In the genomic region with DNA sequence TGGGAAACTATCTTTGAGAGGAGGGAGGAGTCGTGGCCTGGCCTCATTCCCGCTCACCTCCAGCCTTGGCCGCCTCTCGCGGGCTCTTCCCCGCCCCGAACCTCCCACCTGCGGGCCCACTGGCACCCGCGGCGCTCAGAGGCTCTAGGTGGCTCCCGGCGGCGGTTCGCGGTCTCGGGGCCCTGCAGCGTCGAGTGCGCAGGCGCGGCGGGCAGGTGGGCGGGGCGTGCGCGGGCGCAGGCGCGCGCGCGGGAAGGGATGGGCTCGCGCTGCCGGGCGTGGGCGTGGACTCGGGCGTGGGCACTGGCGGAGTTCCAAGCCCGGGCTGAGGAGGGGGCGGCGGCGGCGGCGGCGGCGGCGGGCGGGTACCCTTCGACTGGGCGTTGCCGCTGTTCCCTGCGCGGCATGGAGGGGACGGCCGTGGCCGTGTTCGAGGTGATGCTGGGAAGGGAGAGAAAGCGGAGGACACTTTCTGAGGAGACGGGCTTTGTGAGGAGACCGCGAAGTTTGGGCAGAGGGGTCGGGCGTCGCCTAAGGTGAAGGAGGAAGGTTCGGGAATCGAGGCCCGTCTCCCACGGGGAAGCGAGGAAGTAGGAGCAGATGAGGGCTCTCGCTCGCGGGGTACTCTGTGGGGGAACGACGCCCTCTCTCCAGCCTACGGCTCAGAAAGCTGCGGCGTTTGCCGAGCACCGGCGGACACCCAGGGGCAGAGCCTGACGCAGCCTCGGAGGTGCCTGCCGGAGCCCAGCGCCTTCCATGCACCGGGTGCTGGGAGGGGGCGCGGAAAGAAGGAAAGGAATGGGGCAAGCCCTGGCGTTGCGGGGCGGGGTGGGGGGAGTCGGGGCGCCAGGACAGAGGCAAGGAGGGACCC, we compare ENCODE assay signal across 8 cellular contexts. TPM values are rescaled to one million over a fixed set of nuclear protein-coding genes. Genes with fewer than 3 reads are reported as not detected.
DNase-seq lines count a peak whose midpoint lies in the region; ATAC-seq and TF ChIP-seq lines count a peak whose summit lies in the region.

No MANE protein-coding gene starts in this region.

- peak overlapping the region; percentile 87 for H3K9ac ChIP-seq in GM23248

- in situ Hi-C loops in GM23248 (cut with MboI): no loop called here

- CTCF ChIA-PET in RWPE1 (lab: Yijun Ruan, JAX): interaction anchor here (0.6 kb wide), 1 partner anchor 58 kb away, joined by 3 read pairs; no protein-coding TSS in a partner anchor

- H2AFZ ChIP-seq in GM23248: peak overlapping the region; percentile 96

- H3K9me3 ChIP-seq in DOHH2 (ENCODE audit: control insufficient read depth, insufficient read depth, low read length) (peaks cover 17% of the 10 kb centered on the region; the same call in 1 of the 2 replicates), GM23248 (ENCODE audit: low read depth) (no peaks in the 10 kb centered on the region)

- H3K9me3 Mint-ChIP-seq in nephron progenitor cell: no peaks in the 10 kb centered on the region
- H3K9me3 Mint-ChIP-seq in stimulated activated naive CD8-positive, alpha-beta T cell treated with anti-CD3 and anti-CD28 coated beads, Interleukin-15, amount 100 ng/mL, for 72 hours: peaks cover 7 to 16% of the 10 kb centered on the region in 2 donors

- no peaks in the 10 kb centered on the region for H3K36me3 Mint-ChIP-seq in nephron progenitor cell (ENCODE audit: low read depth)

- H3K79me2 ChIP-seq in DOHH2 (ENCODE audit: control insufficient read depth, low read length) (peaks cover 50% of the 10 kb centered on the region), GM23248 (ENCODE audit: insufficient read depth) (no peaks in the 10 kb centered on the region)

- no peak for TF ChIP-seq CTCF in DOHH2 (IDR thresholded peaks at IDR 0.05; ENCODE audit: low read depth, low read length, poor library complexity, severe bottlenecking)
- 0 out of 2 replicates have a peak, but pooled peaks have one; percentile 7 for TF ChIP-seq CTCF in LNCaP clone FGC (IDR thresholded peaks at IDR 0.05; ENCODE audit: control insufficient read depth, extremely low read depth, insufficient read depth)
- no peak for TF ChIP-seq CTCF in RWPE1 (conservative IDR thresholded peaks at IDR 0.05; ENCODE audit: low read depth)
- no peak for TF ChIP-seq CTCF in fibroblast of the aortic adventitia (IDR thresholded peaks at IDR 0.05; ENCODE audit: insufficient read depth, low read length)
- no peak for TF ChIP-seq CTCF in nephron progenitor cell (IDR thresholded peaks at IDR 0.05)

- H3K27me3 Mint-ChIP-seq in nephron progenitor cell (ENCODE audit: low read depth, poor library complexity): peaks cover 13% of the 10 kb centered on the region
- H3K27me3 Mint-ChIP-seq in stimulated activated naive CD8-positive, alpha-beta T cell treated with anti-CD3 and anti-CD28 coated beads, Interleukin-15, amount 100 ng/mL, for 72 hours: no peaks in the 10 kb centered on the region

- POLR2A ChIA-PET in RWPE1 (lab: Yijun Ruan, JAX; ENCODE audit: low non-redundant PET): no interaction called here

- H3K4me3 ChIP-seq in DOHH2 (ENCODE audit: low read length): peak overlapping the region; percentile 93
- H3K4me3 ChIP-seq in GM23248: peak overlapping the region; percentile 85
- peak overlapping the region; percentile 76 for H3K4me3 ChIP-seq in LNCaP clone FGC (ENCODE audit: low read depth, low read length)
- H3K4me3 ChIP-seq in fibroblast of the aortic adventitia (ENCODE audit: low read depth, low read length): peak overlapping the region; percentile 89

- H3K27me3 ChIP-seq in DOHH2 (ENCODE audit: control insufficient read depth, low read length) (no peaks in the 10 kb centered on the region), GM23248 (replicated peaks; ENCODE audit: insufficient read depth) (no peaks in the 10 kb centered on the region)

- H3K4me2 ChIP-seq in DOHH2 (ENCODE audit: low read length) (peak overlapping the region; percentile 85), GM23248 (ENCODE audit: unreplicated experiment) (peak overlapping the region; percentile 94)

- H3K4me1 Mint-ChIP-seq in nephron progenitor cell: peaks cover 24% of the 10 kb centered on the region
- peaks cover 24% of the 10 kb centered on the region for H3K4me1 Mint-ChIP-seq in stimulated activated naive CD8-positive, alpha-beta T cell treated with anti-CD3 and anti-CD28 coated beads, Interleukin-15, amount 100 ng/mL, for 72 hours

- H3K27ac Mint-ChIP-seq in nephron progenitor cell: no peak overlapping the region
- peak overlapping the region; percentile 85 to 91 for H3K27ac Mint-ChIP-seq in stimulated activated naive CD8-positive, alpha-beta T cell treated with anti-CD3 and anti-CD28 coated beads, Interleukin-15, amount 100 ng/mL, for 72 hours

- 1 to 2% methylated on average over 31 to 73 of the region's 95 CpGs for WGBS in GM23248 (ENCODE audit: low coverage in 1 of 2, low lambda C conversion rate in 2 of 2, missing lambda C conversion rate in 2 of 2), 2 experiments

- H3K36me3 ChIP-seq in DOHH2 (ENCODE audit: control insufficient read depth, low read length): no peaks in the 10 kb centered on the region; the same call in 1 of the 2 replicates
- no peaks in the 10 kb centered on the region for H3K36me3 ChIP-seq in GM23248 (ENCODE audit: low read depth)

- DNase-seq in GM23248 (peak; percentile 89), LNCaP clone FGC (ENCODE audit: low read depth) (peak; percentile 75), RWPE1 (ENCODE audit: low spot score) (peak; percentile 89), fibroblast of the aortic adventitia (ENCODE audit: low read depth) (peak; percentile 55), nephron progenitor cell (peak; percentile 92)
- peak; percentile 86 for DNase-seq in activated effector memory CD4-positive, alpha-beta T cell treated with Interleukin-2 at 50 U/mL for 16 hours
- DNase-seq in stimulated activated naive CD8-positive, alpha-beta T cell treated with anti-CD3 and anti-CD28 coated beads, Interleukin-15, amount 100 ng/mL, for 72 hours: peak; percentile 89 to 91

- peak; percentile 92 for ATAC-seq in stimulated activated naive CD8-positive, alpha-beta T cell treated with anti-CD3 and anti-CD28 coated beads, Interleukin-15, amount 100 ng/mL, for 72 hours

- peak overlapping the region; percentile 94 for H3K4me3 Mint-ChIP-seq in nephron progenitor cell
- peak overlapping the region; percentile 96 to 98 for H3K4me3 Mint-ChIP-seq in stimulated activated naive CD8-positive, alpha-beta T cell treated with anti-CD3 and anti-CD28 coated beads, Interleukin-15, amount 100 ng/mL, for 72 hours

- H3K9me2 ChIP-seq in DOHH2 (replicated peaks; ENCODE audit: control insufficient read depth, low read length) (no peaks in the 10 kb centered on the region), GM23248 (ENCODE audit: insufficient read depth) (no peaks in the 10 kb centered on the region)

- H4K20me1 ChIP-seq in DOHH2 (ENCODE audit: control insufficient read depth, insufficient read depth, low read depth, low read length): no peaks in the 10 kb centered on the region
- H4K20me1 ChIP-seq in GM23248 (ENCODE audit: insufficient read depth): no peaks in the 10 kb centered on the region

- H3F3A ChIP-seq in DOHH2 (ENCODE audit: control insufficient read depth, insufficient read depth) (no peaks in the 10 kb centered on the region), GM23248 (ENCODE audit: insufficient read depth) (peaks cover 4% of the 10 kb centered on the region; the same call in 1 of the 2 replicates)

- H3K27ac ChIP-seq in DOHH2 (ENCODE audit: low read depth, low read length): peak overlapping the region; percentile 68
- H3K27ac ChIP-seq in GM23248: no peak overlapping the region
- H3K27ac ChIP-seq in RWPE1: peak overlapping the region; percentile 99

- H3K4me1 ChIP-seq in DOHH2 (ENCODE audit: control insufficient read depth, low read length) (peaks cover 30% of the 10 kb centered on the region), GM23248 (ENCODE audit: insufficient read depth) (peaks cover 18% of the 10 kb centered on the region; the same call in 1 of the 2 replicates)

RNA-seq across cellular contexts. Expression of a gene that starts 15.7 kb away (rescaled TPM):
- total RNA-seq in GM23248 (2014; rRNA removed; shearing (Covaris generic)): 0.13 and 0.22 TPM in 2 replicates
- 0.13 TPM in 1 of 2 replicates, not detected in the other for polyA plus RNA-seq in GM23248 (2016; fragmentation: Nextera tagmentation; extraction: Ambion mirVana)
- total RNA-seq in fibroblast of the aortic adventitia (ENCODE audit: low replicate concordance): 0.27 and 4.9 TPM in 2 replicates
